8 cellular contexts compared by ENCODE assay signal in the genomic region with DNA sequence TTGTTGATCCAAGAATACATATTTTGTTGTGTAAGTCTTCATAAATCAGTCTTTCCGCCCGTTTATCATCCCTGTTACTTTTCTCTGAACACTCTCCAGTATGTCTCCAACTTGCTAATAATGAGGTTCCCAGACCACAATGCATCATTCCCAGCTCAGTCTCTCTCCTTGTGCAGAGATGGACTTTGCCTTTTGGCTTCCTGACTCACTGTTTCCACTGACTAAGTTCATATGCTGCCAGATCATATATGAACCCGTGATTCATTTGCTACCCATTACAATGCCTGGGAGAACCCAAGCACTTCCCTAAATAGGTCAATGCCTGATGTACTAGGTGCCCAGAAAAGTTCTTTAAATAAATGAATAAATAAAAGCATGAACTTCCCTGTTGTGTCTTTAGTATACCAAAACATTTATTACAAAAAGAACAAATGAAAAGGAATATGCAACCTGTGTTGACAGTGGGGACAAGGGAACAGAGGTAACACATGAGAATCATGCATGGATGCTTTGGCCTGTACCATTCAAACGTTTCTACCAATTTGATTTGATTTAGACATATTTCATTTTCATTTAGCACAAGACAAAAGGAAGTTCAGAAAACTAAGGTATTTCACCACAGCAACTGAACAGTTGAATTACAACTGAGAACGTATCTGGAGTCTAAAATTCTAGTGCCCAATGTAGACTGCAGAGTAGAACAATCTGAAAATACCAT.
A peak's percentile ranks its signal among the peaks of the same experiment; 100 is the strongest.
DNase-seq lines count a peak whose midpoint lies in the region; ATAC-seq lines count a peak whose summit lies in the region.

No MANE protein-coding gene starts in this region.

- peak overlapping the region; percentile 56 for H3K27ac Mint-ChIP-seq in activated naive CD4-positive, alpha-beta T cell treated with anti-CD3 and anti-CD28 coated beads, Interleukin-2, amount 50 U/mL, for 24 hours
- no peak overlapping the region for H3K27ac Mint-ChIP-seq in activated naive CD4-positive, alpha-beta T cell treated with anti-CD3 and anti-CD28 coated beads, Interleukin-2, amount 10 ng/mL, durations not matched to agents 7 days and 5 days
- peak overlapping the region; percentile 78 for H3K27ac Mint-ChIP-seq in activated T-helper 2 cell treated with anti-CD3 and anti-CD28 coated beads, Interferon-gamma antibody, Interleukin-2, Interleukin-4, amounts not matched to agents 10 μg/mL and 5 μg/mL and 100 μg/mL, durations not matched to agents 14 hours and 24 hours and 36 hours
- peak overlapping the region; percentile 7 to 48 for H3K27ac Mint-ChIP-seq in natural killer cell treated with Interleukin-12 subunit alpha and Interleukin-12 subunit beta and Interleukin-15 and Interleukin-18, amount 100 ng/mL, for 72 hours

- no peaks in the 10 kb centered on the region for H3K36me3 Mint-ChIP-seq in activated naive CD4-positive, alpha-beta T cell treated with anti-CD3 and anti-CD28 coated beads, Interleukin-2, amount 50 U/mL, for 24 hours
- no peaks in the 10 kb centered on the region for H3K36me3 Mint-ChIP-seq in activated naive CD4-positive, alpha-beta T cell treated with anti-CD3 and anti-CD28 coated beads, Interleukin-2, amount 10 ng/mL, durations not matched to agents 7 days and 5 days
- H3K36me3 Mint-ChIP-seq in activated T-helper 2 cell treated with anti-CD3 and anti-CD28 coated beads, Interferon-gamma antibody, Interleukin-2, Interleukin-4, amounts not matched to agents 10 μg/mL and 5 μg/mL and 100 μg/mL, durations not matched to agents 14 hours and 24 hours and 36 hours (ENCODE audit: low read depth) = no peaks in the 10 kb centered on the region
- peaks cover 4% of the 10 kb centered on the region for H3K36me3 Mint-ChIP-seq in natural killer cell treated with Interleukin-12 subunit alpha and Interleukin-12 subunit beta and Interleukin-15 and Interleukin-18, amount 100 ng/mL, for 72 hours

- DNase-seq in activated naive CD4-positive, alpha-beta T cell treated with anti-CD3 and anti-CD28 coated beads, Interleukin-2, amount 10 ng/mL, durations not matched to agents 7 days and 5 days = no peak
- DNase-seq in activated T-helper 2 cell treated with anti-CD3 and anti-CD28 coated beads, Interferon-gamma antibody, Interleukin-2, Interleukin-4, amounts not matched to agents 10 μg/mL and 5 μg/mL and 100 μg/mL, durations not matched to agents 14 hours and 24 hours and 36 hours (ENCODE audit: low spot score) = no peak
- no peak for DNase-seq in natural killer cell treated with Interleukin-12 subunit alpha and Interleukin-12 subunit beta and Interleukin-15 and Interleukin-18, amount 100 ng/mL, for 72 hours (ENCODE audit: low spot score)
- DNase-seq in H7 (no peak), NCI-H526 treated with DMSO at 0.1 percent for 48 hours (lab: John Stamatoyannopoulos, UW) (no peak), inferior parietal cortex (ENCODE audit: extremely low spot score) (no peak)

- H3K4me3 Mint-ChIP-seq in activated naive CD4-positive, alpha-beta T cell treated with anti-CD3 and anti-CD28 coated beads, Interleukin-2, amount 50 U/mL, for 24 hours = peak overlapping the region; percentile 19
- H3K4me3 Mint-ChIP-seq in activated naive CD4-positive, alpha-beta T cell treated with anti-CD3 and anti-CD28 coated beads, Interleukin-2, amount 10 ng/mL, durations not matched to agents 7 days and 5 days = no peak overlapping the region
- no peak overlapping the region for H3K4me3 Mint-ChIP-seq in activated T-helper 2 cell treated with anti-CD3 and anti-CD28 coated beads, Interferon-gamma antibody, Interleukin-2, Interleukin-4, amounts not matched to agents 10 μg/mL and 5 μg/mL and 100 μg/mL, durations not matched to agents 14 hours and 24 hours and 36 hours (ENCODE audit: low read depth)
- peak overlapping the region; percentile 19 for H3K4me3 Mint-ChIP-seq in natural killer cell treated with Interleukin-12 subunit alpha and Interleukin-12 subunit beta and Interleukin-15 and Interleukin-18, amount 100 ng/mL, for 72 hours

- H3K9me3 Mint-ChIP-seq in activated naive CD4-positive, alpha-beta T cell treated with anti-CD3 and anti-CD28 coated beads, Interleukin-2, amount 50 U/mL, for 24 hours = no peaks in the 10 kb centered on the region
- H3K9me3 Mint-ChIP-seq in activated naive CD4-positive, alpha-beta T cell treated with anti-CD3 and anti-CD28 coated beads, Interleukin-2, amount 10 ng/mL, durations not matched to agents 7 days and 5 days = peaks cover 2% of the 10 kb centered on the region
- peaks cover 7% of the 10 kb centered on the region for H3K9me3 Mint-ChIP-seq in activated T-helper 2 cell treated with anti-CD3 and anti-CD28 coated beads, Interferon-gamma antibody, Interleukin-2, Interleukin-4, amounts not matched to agents 10 μg/mL and 5 μg/mL and 100 μg/mL, durations not matched to agents 14 hours and 24 hours and 36 hours
- no peaks in the 10 kb centered on the region for H3K9me3 Mint-ChIP-seq in natural killer cell treated with Interleukin-12 subunit alpha and Interleukin-12 subunit beta and Interleukin-15 and Interleukin-18, amount 100 ng/mL, for 72 hours

- peaks cover 22% of the 10 kb centered on the region for H3K4me1 Mint-ChIP-seq in activated naive CD4-positive, alpha-beta T cell treated with anti-CD3 and anti-CD28 coated beads, Interleukin-2, amount 50 U/mL, for 24 hours
- H3K4me1 Mint-ChIP-seq in activated naive CD4-positive, alpha-beta T cell treated with anti-CD3 and anti-CD28 coated beads, Interleukin-2, amount 10 ng/mL, durations not matched to agents 7 days and 5 days = peaks cover 16% of the 10 kb centered on the region
- H3K4me1 Mint-ChIP-seq in activated T-helper 2 cell treated with anti-CD3 and anti-CD28 coated beads, Interferon-gamma antibody, Interleukin-2, Interleukin-4, amounts not matched to agents 10 μg/mL and 5 μg/mL and 100 μg/mL, durations not matched to agents 14 hours and 24 hours and 36 hours (ENCODE audit: low read depth) = peaks cover 24% of the 10 kb centered on the region
- H3K4me1 Mint-ChIP-seq in natural killer cell treated with Interleukin-12 subunit alpha and Interleukin-12 subunit beta and Interleukin-15 and Interleukin-18, amount 100 ng/mL, for 72 hours (ENCODE audit: low read depth in 2 of 2) = peaks cover 7 to 10% of the 10 kb centered on the region in 2 donors

- no peaks in the 10 kb centered on the region for H3K27me3 Mint-ChIP-seq in activated naive CD4-positive, alpha-beta T cell treated with anti-CD3 and anti-CD28 coated beads, Interleukin-2, amount 50 U/mL, for 24 hours
- H3K27me3 Mint-ChIP-seq in activated naive CD4-positive, alpha-beta T cell treated with anti-CD3 and anti-CD28 coated beads, Interleukin-2, amount 10 ng/mL, durations not matched to agents 7 days and 5 days = peaks cover 8% of the 10 kb centered on the region
- H3K27me3 Mint-ChIP-seq in activated T-helper 2 cell treated with anti-CD3 and anti-CD28 coated beads, Interferon-gamma antibody, Interleukin-2, Interleukin-4, amounts not matched to agents 10 μg/mL and 5 μg/mL and 100 μg/mL, durations not matched to agents 14 hours and 24 hours and 36 hours (ENCODE audit: low read depth) = peaks cover 10% of the 10 kb centered on the region
- peaks cover 5% of the 10 kb centered on the region in 2 donors for H3K27me3 Mint-ChIP-seq in natural killer cell treated with Interleukin-12 subunit alpha and Interleukin-12 subunit beta and Interleukin-15 and Interleukin-18, amount 100 ng/mL, for 72 hours

- H3K27me3 ChIP-seq in H7 (ENCODE audit: control insufficient read depth, insufficient read depth, low read length) = no peaks in the 10 kb centered on the region

- peak; percentile 49 for ATAC-seq in HG03060 (IDR thresholded peaks at IDR 0.05; ENCODE audit: low read depth, unreplicated experiment)
- ATAC-seq in natural killer cell treated with Interleukin-12 subunit alpha and Interleukin-12 subunit beta and Interleukin-15 and Interleukin-18, amount 100 ng/mL, for 72 hours = peak; percentile 66 to 74

- CTCF ChIA-PET in activated naive CD4-positive, alpha-beta T cell treated with anti-CD3 and anti-CD28 coated beads, Interleukin-2, amount 10 ng/mL, durations not matched to agents 7 days and 5 days (lab: Charles Lee) = interaction anchor here (1.5 kb wide), 1 partner anchor 151 kb away, joined by 4 read pairs; no protein-coding TSS in a partner anchor

- intact Hi-C loops in activated T-helper 2 cell treated with anti-CD3 and anti-CD28 coated beads, Interferon-gamma antibody, Interleukin-2, Interleukin-4, amounts not matched to agents 10 μg/mL and 5 μg/mL and 100 μg/mL, durations not matched to agents 14 hours and 24 hours and 36 hours (cut with micrococcal nuclease) = loop anchor here (1.0 to 5.0 kb wide), 3 partner anchors 65 to 170 kb away; no protein-coding TSS in a partner anchor

- no peak overlapping the region for H3K4me3 ChIP-seq in H7 (ENCODE audit: insufficient read depth, low read depth, low read length)

- no peaks in the 10 kb centered on the region for H3K36me3 ChIP-seq in H7 (replicated peaks; ENCODE audit: control insufficient read depth, insufficient read depth, low read length)

Comparison
In these comparisons a context has a peak if more than half of its experiments do, and no peak if none do; other contexts are left out.
1. H3K4me3 Mint-ChIP-seq: peak in activated naive CD4-positive, alpha-beta T cell treated with anti-CD3 and anti-CD28 coated beads, Interleukin-2, amount 50 U/mL, for 24 hours (single experiment) and natural killer cell treated with Interleukin-12 subunit alpha and Interleukin-12 subunit beta and Interleukin-15 and Interleukin-18, amount 100 ng/mL, for 72 hours (single experiment); none in activated naive CD4-positive, alpha-beta T cell treated with anti-CD3 and anti-CD28 coated beads, Interleukin-2, amount 10 ng/mL, durations not matched to agents 7 days and 5 days (single experiment) and activated T-helper 2 cell treated with anti-CD3 and anti-CD28 coated beads, Interferon-gamma antibody, Interleukin-2, Interleukin-4, amounts not matched to agents 10 μg/mL and 5 μg/mL and 100 μg/mL, durations not matched to agents 14 hours and 24 hours and 36 hours (single experiment).